ENCODE assay signal across 17 cellular contexts in genomic region chr5:135309391-135310327, GRCh38.
A peak's percentile ranks its signal among the peaks of the same experiment; 100 is the strongest.
DNase-seq lines count a peak whose midpoint lies in the region; ATAC-seq, FAIRE-seq and TF ChIP-seq lines count a peak whose summit lies in the region.
"Had no signal": no experiment of that assay in that cellular context is flagged by ENCODE, and none has a peak within 500 bp of the region (broad histone marks: within the 10 kb centered on the region; RNA-seq: fewer than 3 reads in every experiment).

No MANE protein-coding gene starts in this region.

- WGBS in K562 (ENCODE audit: insufficient coverage, low coverage, missing lambda C conversion rate), result 30% methylated on average over 7 of the region's 7 CpGs
- 73% methylated on average over 7 of the region's 7 CpGs for WGBS in smooth muscle cell (ENCODE audit: low lambda C conversion rate)

- H3K27me3 ChIP-seq in RWPE2 (ENCODE audit: insufficient read depth, poor library complexity, severe bottlenecking), result no peaks in the 10 kb centered on the region
- no peaks in the 10 kb centered on the region for H3K27me3 ChIP-seq in K562 (ENCODE audit: control insufficient read depth in 2 of 2, insufficient read depth in 2 of 2, low read length in 2 of 2)
- H3K27me3 ChIP-seq in smooth muscle cell (ENCODE audit: low read depth), result no peaks in the 10 kb centered on the region
- H3K27me3 ChIP-seq: ascending aorta had no signal

- H3K79me2 ChIP-seq in K562 (ENCODE audit: control insufficient read depth, insufficient read depth, low read length) (no peaks in the 10 kb centered on the region), smooth muscle cell (ENCODE audit: low read depth) (no peaks in the 10 kb centered on the region)

- peak; percentile 72 for DNase-seq in activated CD4-positive, alpha-beta T cell treated with anti-CD3 and anti-CD28 coated beads, Interleukin-2, amount 10 ng/mL, durations not matched to agents 24 days and 14 days
- no peak for DNase-seq in activated CD4-positive, alpha-beta T cell treated with anti-CD3 and anti-CD28 coated beads for 4 hours
- peak; percentile 24 for DNase-seq in RWPE2 (ENCODE audit: low spot score)
- no peak for DNase-seq in K562 (ENCODE audit: extremely low read depth in 1 of 4, low spot score in 3 of 4)
- no peak for DNase-seq in smooth muscle cell (lab: John Stamatoyannopoulos, UW; ENCODE audit: unreplicated experiment)
- DNase-seq in RWPE1 (ENCODE audit: low spot score), result no peak
- DNase-seq in NOMO-1 treated with dmso at 0.1 percent for 144 hours (lab: John Stamatoyannopoulos, UW; ENCODE audit: unreplicated experiment), result no peak
- DNase-seq: DMS 273 treated with DMSO at 0.1 percent for 48 hours, NCI-H1436 treated with DMSO at 0.1 percent for 48 hours, NCI-H524 treated with DMSO at 0.1 percent for 48 hours, Right ventricle myocardium superior, spleen had no signal

- H3K27ac Mint-ChIP-seq in activated CD4-positive, alpha-beta T cell treated with anti-CD3 and anti-CD28 coated beads, Interleukin-2, amount 10 ng/mL, durations not matched to agents 24 days and 14 days, result peak overlapping the region; percentile 76
- H3K27ac Mint-ChIP-seq: dendritic cell treated with granulocyte-macrophage colony-stimulating factor and Interleukin-4, amounts not matched to agents 40 ng/mL and 50 ng/mL, for 4 days had no signal

- in situ Hi-C loops in K562 (cut with MboI), result loop anchor here (5.0 kb wide), 1 partner anchor 87 kb away; no protein-coding TSS in a partner anchor

- H3K4me3 ChIP-seq in RWPE2 (ENCODE audit: severe bottlenecking) (no peak overlapping the region), K562 (no peak overlapping the region), smooth muscle cell (no peak overlapping the region)
- H3K4me3 ChIP-seq: ascending aorta, spleen had no signal

- no peaks in the 10 kb centered on the region for H3K9me1 ChIP-seq in K562 (ENCODE audit: control insufficient read depth, insufficient read depth, low read length)

- TF ChIP-seq EP300 in K562 (IDR thresholded peaks at IDR 0.05; ENCODE audit: low read length), result no peak

- ATAC-seq in RWPE2 (ENCODE audit: low read depth), result no peak
- ATAC-seq in K562, result peak; percentile 41
- no peak for ATAC-seq in GM21360 (IDR thresholded peaks at IDR 0.05; ENCODE audit: unreplicated experiment)

- H3K9me3 Mint-ChIP-seq in activated CD4-positive, alpha-beta T cell treated with anti-CD3 and anti-CD28 coated beads, Interleukin-2, amount 10 ng/mL, durations not matched to agents 24 days and 14 days, result no peaks in the 10 kb centered on the region
- H3K9me3 Mint-ChIP-seq: dendritic cell treated with granulocyte-macrophage colony-stimulating factor and Interleukin-4, amounts not matched to agents 40 ng/mL and 50 ng/mL, for 4 days had no signal

- intact Hi-C loops in activated CD4-positive, alpha-beta T cell treated with anti-CD3 and anti-CD28 coated beads, Interleukin-2, amount 10 ng/mL, durations not matched to agents 24 days and 14 days (cut with micrococcal nuclease), result no loop called here
- intact Hi-C loops in K562 (cut with micrococcal nuclease), result no loop called here

- peaks cover 67% of the 10 kb centered on the region for H3K4me1 Mint-ChIP-seq in activated CD4-positive, alpha-beta T cell treated with anti-CD3 and anti-CD28 coated beads, Interleukin-2, amount 10 ng/mL, durations not matched to agents 24 days and 14 days

- no peak overlapping the region for H2AFZ ChIP-seq in K562 (ENCODE audit: low read depth, low read length)
- no peak overlapping the region for H2AFZ ChIP-seq in smooth muscle cell (ENCODE audit: low read depth)

- H3K36me3 ChIP-seq in RWPE2 (ENCODE audit: low read depth) (no peaks in the 10 kb centered on the region), K562 (ENCODE audit: control insufficient read depth, insufficient read depth, low read length) (no peaks in the 10 kb centered on the region), smooth muscle cell (ENCODE audit: low read depth) (no peaks in the 10 kb centered on the region)
- H3K36me3 ChIP-seq: ascending aorta, neutrophil, spleen had no signal

- H3K4me2 ChIP-seq in K562 (ENCODE audit: insufficient read depth, low read length) (no peak overlapping the region), smooth muscle cell (peak overlapping the region; percentile 68)

- H3F3A ChIP-seq in smooth muscle cell (ENCODE audit: low read depth), result no peaks in the 10 kb centered on the region

- POLR2A ChIA-PET in K562 (lab: Yijun Ruan, JAX) (interaction anchor here (0.8 to 1.7 kb wide), 4 partner anchors 8 to 83 kb away, joined by 3 to 4 read pairs (median 3); no protein-coding TSS in a partner anchor), RWPE1 (lab: Yijun Ruan, JAX; ENCODE audit: low non-redundant PET) (interaction anchor here (0.8 kb wide), 1 partner anchor 64 kb away, joined by 4 read pairs; no protein-coding TSS in a partner anchor)

- H3K9me3 ChIP-seq in RWPE2 (ENCODE audit: severe bottlenecking) (no peaks in the 10 kb centered on the region), K562 (replicated peaks; ENCODE audit: control insufficient read depth, insufficient read depth, low read depth, low read length) (no peaks in the 10 kb centered on the region), smooth muscle cell (replicated peaks; ENCODE audit: low read depth) (no peaks in the 10 kb centered on the region)
- H3K9me3 ChIP-seq: ascending aorta, neutrophil, spleen had no signal

- H3K4me1 ChIP-seq in RWPE2 (ENCODE audit: insufficient read depth, poor library complexity, severe bottlenecking), result peaks cover 24% of the 10 kb centered on the region
- peaks cover 9 to 26% of the 10 kb centered on the region in 2 experiments for H3K4me1 ChIP-seq in K562 (replicated peaks in 1 of 2; ENCODE audit: control insufficient read depth in 2 of 2, insufficient read depth in 2 of 2, low read length in 2 of 2)
- peaks cover 15% of the 10 kb centered on the region for H3K4me1 ChIP-seq in smooth muscle cell (ENCODE audit: low read depth)
- H3K4me1 ChIP-seq: ascending aorta, spleen had no signal

- H4K20me1 ChIP-seq in K562 (replicated peaks; ENCODE audit: control insufficient read depth, insufficient read depth, low read length) (no peaks in the 10 kb centered on the region), smooth muscle cell (ENCODE audit: low read depth) (no peaks in the 10 kb centered on the region)

- BruUV-seq in K562 (replicated peaks; lab: Mats Ljungman, UMichigan), result no TSS peak

- peak overlapping the region; percentile 51 for H3K4me3 Mint-ChIP-seq in activated CD4-positive, alpha-beta T cell treated with anti-CD3 and anti-CD28 coated beads, Interleukin-2, amount 10 ng/mL, durations not matched to agents 24 days and 14 days
- H3K4me3 Mint-ChIP-seq: dendritic cell treated with granulocyte-macrophage colony-stimulating factor and Interleukin-4, amounts not matched to agents 40 ng/mL and 50 ng/mL, for 4 days had no signal

- no peak for TF ChIP-seq POLR2A in K562 (conservative IDR thresholded peaks at IDR 0.05)

- no peaks in the 10 kb centered on the region for H3K36me3 Mint-ChIP-seq in activated CD4-positive, alpha-beta T cell treated with anti-CD3 and anti-CD28 coated beads, Interleukin-2, amount 10 ng/mL, durations not matched to agents 24 days and 14 days (ENCODE audit: low read depth)

- TF ChIP-seq CTCF in RWPE2 (IDR thresholded peaks at IDR 0.05; ENCODE audit: poor library complexity, severe bottlenecking), result no peak
- no peak for TF ChIP-seq CTCF in K562 (IDR thresholded peaks at IDR 0.05 in 2 of 3, conservative IDR thresholded peaks at IDR 0.05 in 1 of 3; ENCODE audit: insufficient read depth in 2 of 3, low read depth in 1 of 3, low read length in 3 of 3)
- no peak for TF ChIP-seq CTCF in smooth muscle cell (IDR thresholded peaks at IDR 0.05; ENCODE audit: borderline replicate concordance, insufficient read depth, poor library complexity, severe bottlenecking)
- no peak for TF ChIP-seq CTCF in RWPE1 (conservative IDR thresholded peaks at IDR 0.05; ENCODE audit: low read depth)

- CTCF ChIA-PET in K562 (lab: Yijun Ruan, JAX; ENCODE audit: low intra/inter-chr PET ratio), result no interaction called here
- CTCF ChIA-PET in RWPE1 (lab: Yijun Ruan, JAX), result no interaction called here

- no peak for TF ChIP-seq RAD21 in K562 (CRISPR knock-in tag; conservative IDR thresholded peaks at IDR 0.05 in 1 of 2, IDR thresholded peaks at IDR 0.05 in 1 of 2)

- H3K9ac ChIP-seq in K562 (ENCODE audit: insufficient read depth in 1 of 2, low read depth in 2 of 2, low read length in 2 of 2), result no peak overlapping the region
- H3K9ac ChIP-seq in smooth muscle cell (ENCODE audit: low read depth), result peak overlapping the region; percentile 45

- no peak overlapping the region for H3K27ac ChIP-seq in RWPE2 (ENCODE audit: poor library complexity, severe bottlenecking)
- H3K27ac ChIP-seq in K562 (ENCODE audit: extremely low read depth, low read depth, low read length), result no peak overlapping the region
- H3K27ac ChIP-seq in smooth muscle cell (ENCODE audit: low read depth), result peak overlapping the region; percentile 87
- H3K27ac ChIP-seq in RWPE1, result no peak overlapping the region
- H3K27ac ChIP-seq: ascending aorta, neutrophil, spleen had no signal

- H3K27me3 Mint-ChIP-seq in activated CD4-positive, alpha-beta T cell treated with anti-CD3 and anti-CD28 coated beads, Interleukin-2, amount 10 ng/mL, durations not matched to agents 24 days and 14 days, result peaks cover 4% of the 10 kb centered on the region

- FAIRE-seq in K562 (lab: Jason Lieb, UNC), result peak; percentile 81
- FAIRE-seq: TTC549 had no signal

TF ChIP-seq in K562, 482 proteins besides CTCF, POLR2A, EP300 and RAD21 (continues in another document):
- TF ChIP-seq SMAD4 (CRISPR knock-in tag; conservative IDR thresholded peaks at IDR 0.05) (no peak), SNRNP70 (optimal IDR thresholded peaks at IDR 0.05; ENCODE audit: low read depth, low read length) (no peak), FIP1L1 (IDR thresholded peaks at IDR 0.05; ENCODE audit: low read depth, low read length, poor library complexity, severe bottlenecking) (no peak), RCOR1 (IDR thresholded peaks at IDR 0.05; ENCODE audit: borderline replicate concordance in 1 of 2, low read depth in 2 of 2, low read length in 2 of 2) (0 out of 4 replicates have a peak, but pooled peaks of 1 of the 2 experiments have one; percentile 46), NFYB (IDR thresholded peaks at IDR 0.05; ENCODE audit: extremely low read depth, insufficient read length) (no peak), SMARCA4 (IDR thresholded peaks at IDR 0.05) (no peak), CBFB (CRISPR knock-in tag; IDR thresholded peaks at IDR 0.05) (no peak), ATF4 (CRISPR knock-in tag; IDR thresholded peaks at IDR 0.05) (no peak), ZC3H8 (IDR thresholded peaks at IDR 0.05) (no peak), POLR2AphosphoS5 (IDR thresholded peaks at IDR 0.05; ENCODE audit: control insufficient read depth, insufficient read depth, low read depth, low read length) (no peak), BCOR (IDR thresholded peaks at IDR 0.05) (peak; percentile 58; the same call in 1 of the 2 replicates)

Comparison
In these comparisons a context has a peak if more than half of its experiments do, and no peak if none do; other contexts are left out.
1. DNase-seq: peak in activated CD4-positive, alpha-beta T cell treated with anti-CD3 and anti-CD28 coated beads, Interleukin-2, amount 10 ng/mL, durations not matched to agents 24 days and 14 days (single experiment) and RWPE2 (single experiment); none in activated CD4-positive, alpha-beta T cell treated with anti-CD3 and anti-CD28 coated beads for 4 hours (0 of 2), K562 (0 of 4), smooth muscle cell (single experiment), RWPE1 (single experiment) and NOMO-1 treated with dmso at 0.1 percent for 144 hours (single experiment).